ENCODE assay signal across 8 cellular contexts in the genomic region with DNA sequence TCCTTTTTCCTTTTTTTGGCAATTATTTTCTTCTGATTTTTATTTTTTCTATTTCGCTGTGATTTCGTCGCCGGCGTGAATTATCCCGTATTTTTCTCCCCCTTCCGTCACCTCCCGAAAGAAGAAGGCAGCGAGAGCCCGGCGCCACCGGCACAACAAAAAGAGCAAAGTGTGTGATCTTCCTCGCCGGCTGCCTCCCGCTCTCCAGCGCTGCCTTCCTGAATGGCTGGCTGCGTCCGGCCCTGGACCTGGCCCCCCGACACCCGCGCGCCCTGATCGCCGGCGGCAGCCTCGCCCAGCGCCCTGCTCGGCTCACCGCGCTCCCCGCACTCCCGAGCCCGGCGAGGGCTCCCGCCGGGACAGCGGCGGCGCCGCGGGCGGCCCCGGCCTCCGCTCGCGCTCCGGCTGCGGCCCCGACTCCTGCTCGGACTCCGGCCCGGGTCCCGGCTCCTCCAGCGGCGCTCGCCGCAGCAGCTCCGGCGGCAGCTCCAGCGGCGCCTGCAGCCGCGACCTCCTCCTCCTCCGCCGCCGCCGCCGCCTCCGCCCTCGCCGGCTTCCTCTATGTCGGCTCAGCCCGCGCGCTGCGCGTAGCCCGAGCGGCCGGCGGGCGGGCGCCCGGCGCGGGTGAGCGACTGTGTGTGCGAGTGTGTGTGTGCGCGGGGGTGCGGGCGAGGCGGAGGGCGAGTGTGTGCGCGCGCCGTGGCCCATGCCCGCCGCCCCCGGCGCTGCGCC. TPM values are rescaled to one million over a fixed set of nuclear protein-coding genes. Genes with fewer than 3 reads are reported as not detected.
DNase-seq lines count a peak whose midpoint lies in the region; ATAC-seq, FAIRE-seq and TF ChIP-seq lines count a peak whose summit lies in the region.

No MANE protein-coding gene starts in this region.

- no peak overlapping the region for H3K9ac ChIP-seq in muscle layer of colon (ENCODE audit: low read length)

- CTCF ChIA-PET in AG04449 (lab: Yijun Ruan, JAX): interaction anchor here (1.2 to 2.0 kb wide), 3 partner anchors 23 to 216 kb away, joined by 3 to 16 read pairs (median 4); no protein-coding TSS in a partner anchor
- CTCF ChIA-PET in T-cell (lab: Charles Lee): interaction anchor here in 1 of 2 donors (0.6 to 1.3 kb wide), 3 partner anchors 11 to 324 kb away, joined by 3 to 6 read pairs (median 4); no protein-coding TSS in a partner anchor

- H3K4me3 ChIP-seq in AG04449 (ENCODE audit: low read depth, low read length): peak overlapping the region; percentile 80
- H3K4me3 ChIP-seq in GM12864 (ENCODE audit: low read depth, low read length): peak overlapping the region; percentile 35
- H3K4me3 ChIP-seq in muscle layer of colon (ENCODE audit: low read depth in 1 of 2, low read length in 2 of 2): peak overlapping the region; percentile 27 to 67

- ATAC-seq in HG03442 (IDR thresholded peaks at IDR 0.05; ENCODE audit: unreplicated experiment) (peak; percentile 34), T-cell (replicated peaks in 1 of 4) (peak; percentile 44 to 52 (median 49))

- H3K36me3 ChIP-seq in muscle layer of colon (ENCODE audit: insufficient read depth, low read length): no peaks in the 10 kb centered on the region

- peaks cover 40 to 72% of the 10 kb centered on the region in 2 donors for H3K27me3 ChIP-seq in muscle layer of colon (ENCODE audit: control insufficient read depth in 1 of 2, insufficient read depth in 2 of 2, low read length in 2 of 2)

- H3K27ac Mint-ChIP-seq in T-cell: no peak overlapping the region
- no peak overlapping the region for H3K27ac Mint-ChIP-seq in endothelial cell (ENCODE audit: unreplicated experiment)

- POLR2A ChIA-PET in AG04449 (lab: Yijun Ruan, JAX) (interaction anchor here (0.6 kb wide), 1 partner anchor 541 kb away, joined by 3 read pairs; no protein-coding TSS in a partner anchor), T-cell (lab: Charles Lee) (no interaction called here)

- H3K9me3 ChIP-seq in muscle layer of colon (ENCODE audit: low read length): no peaks in the 10 kb centered on the region

- H3K4me1 Mint-ChIP-seq in T-cell (peaks cover 23 to 34% (median 27%) of the 10 kb centered on the region in 3 donors), endothelial cell (ENCODE audit: unreplicated experiment) (peaks cover 23% of the 10 kb centered on the region)

- DNase-seq in AG04449 (ENCODE audit: low read depth, low spot score): no peak
- no peak for DNase-seq in GM12864 (ENCODE audit: low read depth)
- DNase-seq in T-cell: peak in 3 of 34 experiments; percentile 29 to 35 (median 29)
- peak; percentile 75 for DNase-seq in endothelial cell (ENCODE audit: low spot score)
- DNase-seq in medulla oblongata (ENCODE audit: extremely low spot score): no peak
- DNase-seq in frontal cortex (ENCODE audit: low spot score in 2 of 2): no peak

- H3K36me3 Mint-ChIP-seq in T-cell (peaks cover 4% of the 10 kb centered on the region), endothelial cell (ENCODE audit: low read depth, unreplicated experiment) (peaks cover 11% of the 10 kb centered on the region)

- H3K4me1 ChIP-seq in muscle layer of colon (ENCODE audit: insufficient read depth, low read length): peaks cover 28% of the 10 kb centered on the region

- H3K4me3 Mint-ChIP-seq in T-cell (peak overlapping the region in 2 of 3 donors; percentile 64 to 69), endothelial cell (ENCODE audit: unreplicated experiment) (no peak overlapping the region)

- no peak overlapping the region for H3K27ac ChIP-seq in muscle layer of colon (ENCODE audit: low read depth, low read length)

- FAIRE-seq in frontal cortex (lab: Jason Lieb, UNC): no peak

- H3K9me3 Mint-ChIP-seq in T-cell (peaks cover 0 to 10% (median 0%) of the 10 kb centered on the region in 3 donors), endothelial cell (ENCODE audit: unreplicated experiment) (no peaks in the 10 kb centered on the region)

- TF ChIP-seq CTCF in AG04449 (IDR thresholded peaks at IDR 0.05; ENCODE audit: insufficient read depth, low read length, missing control alignments) (no peak), GM12864 (IDR thresholded peaks at IDR 0.05; ENCODE audit: low read depth, low read length, missing control alignments) (no peak), endothelial cell (IDR thresholded peaks at IDR 0.05; ENCODE audit: unreplicated experiment) (no peak)

- H3K27me3 Mint-ChIP-seq in T-cell: peaks cover 38 to 44% of the 10 kb centered on the region in 2 donors
- H3K27me3 Mint-ChIP-seq in endothelial cell (ENCODE audit: unreplicated experiment): peaks cover 29% of the 10 kb centered on the region

RNA-seq across cellular contexts. Expression of gene NR2F1, which starts 0.9 kb away (rescaled TPM):
- total RNA-seq in T-cell (under 1 TPM in 3 of 5 donors, not detected in 2; 0.25 to 0.67 (median 0.33) TPM), endothelial cell (ENCODE audit: unreplicated experiment) (2.1 TPM), frontal cortex (53.8 TPM)

RNA-seq across cellular contexts. Expression of gene NR2F1-AS1, which starts 2.9 kb away (rescaled TPM):
- total RNA-seq in T-cell: not detected
- 6.4 TPM for total RNA-seq in endothelial cell (ENCODE audit: unreplicated experiment)
- 60.7 TPM for total RNA-seq in frontal cortex

Comparison
In these comparisons a context has a peak if more than half of its experiments do, and no peak if none do; other contexts are left out.
1. RNA of gene NR2F1, which starts 0.9 kb away (total RNA-seq): 53.8 TPM in frontal cortex (single experiment); 2.1 TPM in endothelial cell (single experiment) and 0.25 to 0.67 TPM in T-cell; every median in the first group is over 10 times any median in the second.
2. Peak in every context shown above with its lines, with median percentiles within 50 percentile points of each other: H3K4me3 ChIP-seq.